27 cellular contexts compared by ENCODE assay signal in the genomic region with DNA sequence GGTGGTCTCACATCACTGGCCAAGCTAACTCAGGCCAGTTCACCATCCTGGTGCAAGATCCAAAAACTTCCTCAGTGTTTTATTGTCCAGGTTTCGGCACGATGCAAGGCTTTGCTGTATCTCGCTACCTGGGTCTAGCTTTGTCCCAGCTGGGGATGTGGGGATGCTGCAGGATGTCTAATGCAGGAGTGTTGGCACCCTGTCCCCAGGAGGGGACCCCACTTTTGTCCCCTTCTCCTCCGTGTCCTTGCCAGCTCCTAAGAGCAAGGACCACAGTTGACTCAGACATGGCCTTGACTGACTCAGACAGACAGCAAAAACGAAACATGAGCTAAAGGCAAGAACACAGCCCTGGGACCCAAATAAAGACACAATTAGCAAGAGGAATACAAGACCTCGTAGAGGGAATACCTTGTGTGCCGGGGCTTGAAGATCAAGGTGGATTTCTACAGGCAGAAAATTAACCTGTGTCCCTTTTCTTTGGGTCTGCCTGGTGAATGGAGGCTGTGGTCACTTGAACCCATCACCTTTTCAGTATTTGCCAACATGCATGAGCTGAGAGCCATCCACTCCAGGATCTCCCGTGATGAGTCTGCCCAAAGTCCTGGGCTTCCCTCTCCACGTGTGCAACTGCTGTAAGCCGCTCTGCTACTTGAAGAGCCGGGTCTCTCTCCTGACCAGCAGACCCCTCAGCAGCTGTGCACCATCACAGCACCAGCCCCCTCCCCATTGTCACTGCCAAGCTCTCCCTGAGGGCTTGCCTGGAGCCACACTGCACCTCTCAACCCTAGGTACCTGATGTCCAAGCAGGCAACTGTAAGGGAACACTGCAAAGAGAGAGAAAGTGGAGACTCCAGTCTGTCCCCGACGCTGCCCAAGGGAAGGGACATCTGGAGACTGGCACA.
"Had no signal": no experiment of that assay in that cellular context is flagged by ENCODE, and none has a peak within 500 bp of the region (broad histone marks: within the 10 kb centered on the region; RNA-seq: fewer than 3 reads in every experiment).

No MANE protein-coding gene starts in this region.

- H3K9me3 ChIP-seq: ascending aorta, breast epithelium, Peyer's patch, SJSA1, SK-N-SH had no signal

- H3K9ac ChIP-seq: SK-N-SH had no signal

- H3K4me1 ChIP-seq: ascending aorta, breast epithelium, Peyer's patch, SJSA1 had no signal

- H3K27me3 ChIP-seq: ascending aorta, Peyer's patch, SJSA1 had no signal

- ATAC-seq: activated CD8-positive, alpha-beta T cell treated with anti-CD3 and anti-CD28 coated beads, Interleukin-2, amount 10 ng/mL, durations not matched to agents 7 days and 5 days; PC-3 had no signal

- H3K4me3 ChIP-seq: ascending aorta, breast epithelium, Peyer's patch, SJSA1 had no signal

- H3K4me2 ChIP-seq: SK-N-SH had no signal

- DNase-seq: activated CD4-positive, alpha-beta T cell treated with anti-CD3 and anti-CD28 coated beads, Interleukin-2, amount 10 ng/mL, durations not matched to agents 24 days and 14 days; activated CD4-positive, alpha-beta T cell treated with anti-CD3 and anti-CD28 coated beads, Interleukin-2, amount 50 U/mL, for 4 hours; activated CD8-positive, alpha-beta T cell treated with anti-CD3 and anti-CD28 coated beads, Interleukin-2, amount 10 ng/mL, durations not matched to agents 7 days and 5 days; activated gamma-delta T cell; activated naive CD4-positive, alpha-beta T cell treated with Interleukin-2 at 50 U/mL for 16 hours; activated naive CD8-positive, alpha-beta T cell treated with anti-CD3 and anti-CD28 coated beads, Interleukin-2, amount 10 ng/mL, durations not matched to agents 7 days and 5 days; activated T-cell treated with anti-CD3 and anti-CD28 coated beads, Interleukin-2, amount 50 U/mL, for 24 hours; amygdala; NCI-H1092 treated with DMSO at 0.1 percent for 48 hours; NCI-H1417; NCI-H146; NCI-H187; NCI-H2029 treated with DMSO at 0.1 percent for 48 hours; NCI-H2107; NCI-H2171; NCI-H510A; NCI-H526; NCI-H748 treated with DMSO at 0.1 percent for 48 hours; NK-92 treated with Interleukin-12 subunit alpha and Interleukin-12 subunit beta, amount 100 ng/mL, for 24 hours; PC-3; RPMI8226; SHP77 treated with DMSO at 0.1 percent for 48 hours; SK-N-SH had no signal

- H3K36me3 ChIP-seq: ascending aorta, breast epithelium, Peyer's patch, SJSA1 had no signal

- H3K27ac ChIP-seq: ascending aorta, breast epithelium, Peyer's patch, SJSA1 had no signal
